1 cellular context compared by ENCODE assay signal in the genomic region with DNA sequence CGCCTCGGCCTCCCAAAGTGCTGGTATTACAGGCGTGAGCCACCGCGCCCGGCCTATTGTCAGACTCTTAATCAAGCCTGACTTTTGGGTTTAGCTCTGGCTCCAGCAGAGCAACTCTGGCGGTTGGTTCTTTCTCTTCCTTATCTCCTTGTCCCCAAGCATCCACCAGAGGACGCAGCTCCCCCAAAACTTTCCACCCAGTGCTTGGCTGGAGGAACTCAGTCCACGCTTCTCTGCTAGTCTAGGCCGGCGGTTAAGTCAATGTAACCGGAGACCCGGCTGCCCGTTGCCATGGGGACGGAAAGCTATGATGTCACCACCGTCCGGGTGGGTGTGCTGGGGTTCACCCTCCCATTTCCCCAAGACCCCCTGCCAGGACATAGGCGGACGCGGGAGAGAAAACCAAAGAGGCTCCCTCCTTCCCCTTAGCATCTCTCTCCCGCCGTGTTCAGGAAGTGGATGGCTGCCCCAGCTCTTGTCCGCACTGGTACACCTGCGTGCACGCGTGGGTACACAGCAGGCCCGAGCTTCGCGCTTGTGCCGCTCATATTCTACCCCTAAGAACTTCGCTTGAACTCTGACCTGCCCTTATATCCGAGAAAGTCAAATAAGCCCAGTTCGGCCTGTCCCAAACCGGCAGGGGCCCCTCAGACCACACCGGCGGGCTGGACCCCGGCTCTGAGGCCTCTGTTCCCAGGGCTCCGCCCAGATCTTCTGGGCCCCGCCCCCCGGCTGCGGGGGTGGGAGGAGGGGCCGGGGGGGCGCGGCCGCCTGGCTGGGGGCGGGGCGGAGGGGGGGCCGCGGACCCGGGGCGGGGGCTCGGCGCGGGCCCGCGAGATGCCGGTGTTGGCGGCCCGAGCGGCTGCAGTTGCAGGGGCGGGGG.
TF ChIP-seq lines count a peak whose summit lies in the region.

A gene with protein sequence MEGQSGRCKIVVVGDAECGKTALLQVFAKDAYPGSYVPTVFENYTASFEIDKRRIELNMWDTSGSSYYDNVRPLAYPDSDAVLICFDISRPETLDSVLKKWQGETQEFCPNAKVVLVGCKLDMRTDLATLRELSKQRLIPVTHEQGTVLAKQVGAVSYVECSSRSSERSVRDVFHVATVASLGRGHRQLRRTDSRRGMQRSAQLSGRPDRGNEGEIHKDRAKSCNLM (plus strand): TSS at position 825 of the 883 bp plus-strand sequence. CDS start 117 bp downstream, outside the sequence.

TF ChIP-seq in HepG2, 621 proteins besides CTCF, POLR2A, EP300 and RAD21 (continued from another document and continues in another):
- TF ChIP-seq, protein P1, sequence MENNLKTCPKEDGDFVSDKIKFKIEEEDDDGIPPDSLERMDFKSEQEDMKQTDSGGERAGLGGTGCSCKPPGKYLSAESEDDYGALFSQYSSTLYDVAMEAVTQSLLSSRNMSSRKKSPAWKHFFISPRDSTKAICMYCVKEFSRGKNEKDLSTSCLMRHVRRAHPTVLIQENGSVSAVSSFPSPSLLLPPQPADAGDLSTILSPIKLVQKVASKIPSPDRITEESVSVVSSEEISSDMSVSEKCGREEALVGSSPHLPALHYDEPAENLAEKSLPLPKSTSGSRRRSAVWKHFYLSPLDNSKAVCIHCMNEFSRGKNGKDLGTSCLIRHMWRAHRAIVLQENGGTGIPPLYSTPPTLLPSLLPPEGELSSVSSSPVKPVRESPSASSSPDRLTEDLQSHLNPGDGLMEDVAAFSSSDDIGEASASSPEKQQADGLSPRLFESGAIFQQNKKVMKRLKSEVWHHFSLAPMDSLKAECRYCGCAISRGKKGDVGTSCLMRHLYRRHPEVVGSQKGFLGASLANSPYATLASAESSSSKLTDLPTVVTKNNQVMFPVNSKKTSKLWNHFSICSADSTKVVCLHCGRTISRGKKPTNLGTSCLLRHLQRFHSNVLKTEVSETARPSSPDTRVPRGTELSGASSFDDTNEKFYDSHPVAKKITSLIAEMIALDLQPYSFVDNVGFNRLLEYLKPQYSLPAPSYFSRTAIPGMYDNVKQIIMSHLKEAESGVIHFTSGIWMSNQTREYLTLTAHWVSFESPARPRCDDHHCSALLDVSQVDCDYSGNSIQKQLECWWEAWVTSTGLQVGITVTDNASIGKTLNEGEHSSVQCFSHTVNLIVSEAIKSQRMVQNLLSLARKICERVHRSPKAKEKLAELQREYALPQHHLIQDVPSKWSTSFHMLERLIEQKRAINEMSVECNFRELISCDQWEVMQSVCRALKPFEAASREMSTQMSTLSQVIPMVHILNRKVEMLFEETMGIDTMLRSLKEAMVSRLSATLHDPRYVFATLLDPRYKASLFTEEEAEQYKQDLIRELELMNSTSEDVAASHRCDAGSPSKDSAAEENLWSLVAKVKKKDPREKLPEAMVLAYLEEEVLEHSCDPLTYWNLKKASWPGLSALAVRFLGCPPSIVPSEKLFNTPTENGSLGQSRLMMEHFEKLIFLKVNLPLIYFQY (CRISPR knock-in tag; IDR thresholded peaks at IDR 0.05; ENCODE audit: borderline replicate concordance), result peak; percentile 47; the same call in 1 of the 2 replicates
- TF ChIP-seq, protein P2, sequence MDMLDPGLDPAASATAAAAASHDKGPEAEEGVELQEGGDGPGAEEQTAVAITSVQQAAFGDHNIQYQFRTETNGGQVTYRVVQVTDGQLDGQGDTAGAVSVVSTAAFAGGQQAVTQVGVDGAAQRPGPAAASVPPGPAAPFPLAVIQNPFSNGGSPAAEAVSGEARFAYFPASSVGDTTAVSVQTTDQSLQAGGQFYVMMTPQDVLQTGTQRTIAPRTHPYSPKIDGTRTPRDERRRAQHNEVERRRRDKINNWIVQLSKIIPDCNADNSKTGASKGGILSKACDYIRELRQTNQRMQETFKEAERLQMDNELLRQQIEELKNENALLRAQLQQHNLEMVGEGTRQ (IDR thresholded peaks at IDR 0.05; ENCODE audit: low read depth, low read length), result no peak
- TF ChIP-seq, protein P2 (CRISPR knock-in tag; IDR thresholded peaks at IDR 0.05; ENCODE audit: borderline replicate concordance), result no peak
- TF ChIP-seq, protein P3, sequence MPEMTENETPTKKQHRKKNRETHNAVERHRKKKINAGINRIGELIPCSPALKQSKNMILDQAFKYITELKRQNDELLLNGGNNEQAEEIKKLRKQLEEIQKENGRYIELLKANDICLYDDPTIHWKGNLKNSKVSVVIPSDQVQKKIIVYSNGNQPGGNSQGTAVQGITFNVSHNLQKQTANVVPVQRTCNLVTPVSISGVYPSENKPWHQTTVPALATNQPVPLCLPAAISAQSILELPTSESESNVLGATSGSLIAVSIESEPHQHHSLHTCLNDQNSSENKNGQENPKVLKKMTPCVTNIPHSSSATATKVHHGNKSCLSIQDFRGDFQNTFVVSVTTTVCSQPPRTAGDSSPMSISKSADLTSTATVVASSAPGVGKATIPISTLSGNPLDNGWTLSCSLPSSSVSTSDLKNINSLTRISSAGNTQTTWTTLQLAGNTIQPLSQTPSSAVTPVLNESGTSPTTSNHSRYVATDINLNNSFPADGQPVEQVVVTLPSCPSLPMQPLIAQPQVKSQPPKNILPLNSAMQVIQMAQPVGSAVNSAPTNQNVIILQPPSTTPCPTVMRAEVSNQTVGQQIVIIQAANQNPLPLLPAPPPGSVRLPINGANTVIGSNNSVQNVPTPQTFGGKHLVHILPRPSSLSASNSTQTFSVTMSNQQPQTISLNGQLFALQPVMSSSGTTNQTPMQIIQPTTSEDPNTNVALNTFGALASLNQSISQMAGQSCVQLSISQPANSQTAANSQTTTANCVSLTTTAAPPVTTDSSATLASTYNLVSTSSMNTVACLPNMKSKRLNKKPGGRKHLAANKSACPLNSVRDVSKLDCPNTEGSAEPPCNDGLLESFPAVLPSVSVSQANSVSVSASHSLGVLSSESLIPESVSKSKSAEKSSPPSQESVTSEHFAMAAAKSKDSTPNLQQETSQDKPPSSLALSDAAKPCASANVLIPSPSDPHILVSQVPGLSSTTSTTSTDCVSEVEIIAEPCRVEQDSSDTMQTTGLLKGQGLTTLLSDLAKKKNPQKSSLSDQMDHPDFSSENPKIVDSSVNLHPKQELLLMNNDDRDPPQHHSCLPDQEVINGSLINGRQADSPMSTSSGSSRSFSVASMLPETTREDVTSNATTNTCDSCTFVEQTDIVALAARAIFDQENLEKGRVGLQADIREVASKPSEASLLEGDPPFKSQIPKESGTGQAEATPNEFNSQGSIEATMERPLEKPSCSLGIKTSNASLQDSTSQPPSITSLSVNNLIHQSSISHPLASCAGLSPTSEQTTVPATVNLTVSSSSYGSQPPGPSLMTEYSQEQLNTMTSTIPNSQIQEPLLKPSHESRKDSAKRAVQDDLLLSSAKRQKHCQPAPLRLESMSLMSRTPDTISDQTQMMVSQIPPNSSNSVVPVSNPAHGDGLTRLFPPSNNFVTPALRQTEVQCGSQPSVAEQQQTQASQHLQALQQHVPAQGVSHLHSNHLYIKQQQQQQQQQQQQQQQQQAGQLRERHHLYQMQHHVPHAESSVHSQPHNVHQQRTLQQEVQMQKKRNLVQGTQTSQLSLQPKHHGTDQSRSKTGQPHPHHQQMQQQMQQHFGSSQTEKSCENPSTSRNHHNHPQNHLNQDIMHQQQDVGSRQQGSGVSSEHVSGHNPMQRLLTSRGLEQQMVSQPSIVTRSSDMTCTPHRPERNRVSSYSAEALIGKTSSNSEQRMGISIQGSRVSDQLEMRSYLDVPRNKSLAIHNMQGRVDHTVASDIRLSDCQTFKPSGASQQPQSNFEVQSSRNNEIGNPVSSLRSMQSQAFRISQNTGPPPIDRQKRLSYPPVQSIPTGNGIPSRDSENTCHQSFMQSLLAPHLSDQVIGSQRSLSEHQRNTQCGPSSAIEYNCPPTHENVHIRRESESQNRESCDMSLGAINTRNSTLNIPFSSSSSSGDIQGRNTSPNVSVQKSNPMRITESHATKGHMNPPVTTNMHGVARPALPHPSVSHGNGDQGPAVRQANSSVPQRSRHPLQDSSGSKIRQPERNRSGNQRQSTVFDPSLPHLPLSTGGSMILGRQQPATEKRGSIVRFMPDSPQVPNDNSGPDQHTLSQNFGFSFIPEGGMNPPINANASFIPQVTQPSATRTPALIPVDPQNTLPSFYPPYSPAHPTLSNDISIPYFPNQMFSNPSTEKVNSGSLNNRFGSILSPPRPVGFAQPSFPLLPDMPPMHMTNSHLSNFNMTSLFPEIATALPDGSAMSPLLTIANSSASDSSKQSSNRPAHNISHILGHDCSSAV (CRISPR knock-in tag; IDR thresholded peaks at IDR 0.05; ENCODE audit: borderline replicate concordance), result no peak
- TF ChIP-seq, protein P4, sequence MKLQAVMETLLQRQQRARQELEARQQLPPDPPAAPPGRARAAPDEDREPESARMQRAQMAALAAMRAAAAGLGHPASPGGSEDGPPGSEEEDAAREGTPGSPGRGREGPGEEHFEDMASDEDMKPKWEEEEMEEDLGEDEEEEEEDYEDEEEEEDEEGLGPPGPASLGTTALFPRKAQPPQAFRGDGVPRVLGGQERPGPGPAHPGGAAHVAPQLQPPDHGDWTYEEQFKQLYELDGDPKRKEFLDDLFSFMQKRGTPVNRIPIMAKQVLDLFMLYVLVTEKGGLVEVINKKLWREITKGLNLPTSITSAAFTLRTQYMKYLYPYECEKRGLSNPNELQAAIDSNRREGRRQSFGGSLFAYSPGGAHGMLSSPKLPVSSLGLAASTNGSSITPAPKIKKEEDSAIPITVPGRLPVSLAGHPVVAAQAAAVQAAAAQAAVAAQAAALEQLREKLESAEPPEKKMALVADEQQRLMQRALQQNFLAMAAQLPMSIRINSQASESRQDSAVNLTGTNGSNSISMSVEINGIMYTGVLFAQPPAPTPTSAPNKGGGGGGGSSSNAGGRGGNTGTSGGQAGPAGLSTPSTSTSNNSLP (IDR thresholded peaks at IDR 0.05; ENCODE audit: low read depth, low read length), result peak; percentile 41; the same call in 1 of the 2 replicates
- TF ChIP-seq, protein P5, sequence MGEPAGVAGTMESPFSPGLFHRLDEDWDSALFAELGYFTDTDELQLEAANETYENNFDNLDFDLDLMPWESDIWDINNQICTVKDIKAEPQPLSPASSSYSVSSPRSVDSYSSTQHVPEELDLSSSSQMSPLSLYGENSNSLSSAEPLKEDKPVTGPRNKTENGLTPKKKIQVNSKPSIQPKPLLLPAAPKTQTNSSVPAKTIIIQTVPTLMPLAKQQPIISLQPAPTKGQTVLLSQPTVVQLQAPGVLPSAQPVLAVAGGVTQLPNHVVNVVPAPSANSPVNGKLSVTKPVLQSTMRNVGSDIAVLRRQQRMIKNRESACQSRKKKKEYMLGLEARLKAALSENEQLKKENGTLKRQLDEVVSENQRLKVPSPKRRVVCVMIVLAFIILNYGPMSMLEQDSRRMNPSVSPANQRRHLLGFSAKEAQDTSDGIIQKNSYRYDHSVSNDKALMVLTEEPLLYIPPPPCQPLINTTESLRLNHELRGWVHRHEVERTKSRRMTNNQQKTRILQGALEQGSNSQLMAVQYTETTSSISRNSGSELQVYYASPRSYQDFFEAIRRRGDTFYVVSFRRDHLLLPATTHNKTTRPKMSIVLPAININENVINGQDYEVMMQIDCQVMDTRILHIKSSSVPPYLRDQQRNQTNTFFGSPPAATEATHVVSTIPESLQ (CRISPR knock-in tag; conservative IDR thresholded peaks at IDR 0.05), result 0 out of 2 replicates have a peak, but pooled peaks have one; percentile 45
- TF ChIP-seq HOXA5 (CRISPR knock-in tag; IDR thresholded peaks at IDR 0.05) (0 out of 2 replicates have a peak, but pooled peaks have one; percentile 49), ZNF44 (CRISPR knock-in tag; IDR thresholded peaks at IDR 0.05) (no peak), ZFP41 (CRISPR knock-in tag; IDR thresholded peaks at IDR 0.05; ENCODE audit: borderline replicate concordance) (no peak), GZF1 (CRISPR knock-in tag; IDR thresholded peaks at IDR 0.05) (no peak), CBX2 (IDR thresholded peaks at IDR 0.05; ENCODE audit: low read depth, low read length) (no peak), CBX2 (CRISPR knock-in tag; IDR thresholded peaks at IDR 0.05; ENCODE audit: low read depth) (no peak), ZNF556 (CRISPR knock-in tag; IDR thresholded peaks at IDR 0.05; ENCODE audit: borderline replicate concordance) (peak; percentile 76; the same call in 1 of the 2 replicates), ZNF780A (CRISPR knock-in tag; IDR thresholded peaks at IDR 0.05) (no peak), ZNF75D (CRISPR knock-in tag; IDR thresholded peaks at IDR 0.05; ENCODE audit: borderline replicate concordance) (no peak), ISL2 (CRISPR knock-in tag; IDR thresholded peaks at IDR 0.05) (0 out of 2 replicates have a peak, but pooled peaks have one; percentile 40), JARID2 (CRISPR knock-in tag; IDR thresholded peaks at IDR 0.05; ENCODE audit: insufficient replicate concordance) (peak; percentile 87)
- TF ChIP-seq, protein P6, sequence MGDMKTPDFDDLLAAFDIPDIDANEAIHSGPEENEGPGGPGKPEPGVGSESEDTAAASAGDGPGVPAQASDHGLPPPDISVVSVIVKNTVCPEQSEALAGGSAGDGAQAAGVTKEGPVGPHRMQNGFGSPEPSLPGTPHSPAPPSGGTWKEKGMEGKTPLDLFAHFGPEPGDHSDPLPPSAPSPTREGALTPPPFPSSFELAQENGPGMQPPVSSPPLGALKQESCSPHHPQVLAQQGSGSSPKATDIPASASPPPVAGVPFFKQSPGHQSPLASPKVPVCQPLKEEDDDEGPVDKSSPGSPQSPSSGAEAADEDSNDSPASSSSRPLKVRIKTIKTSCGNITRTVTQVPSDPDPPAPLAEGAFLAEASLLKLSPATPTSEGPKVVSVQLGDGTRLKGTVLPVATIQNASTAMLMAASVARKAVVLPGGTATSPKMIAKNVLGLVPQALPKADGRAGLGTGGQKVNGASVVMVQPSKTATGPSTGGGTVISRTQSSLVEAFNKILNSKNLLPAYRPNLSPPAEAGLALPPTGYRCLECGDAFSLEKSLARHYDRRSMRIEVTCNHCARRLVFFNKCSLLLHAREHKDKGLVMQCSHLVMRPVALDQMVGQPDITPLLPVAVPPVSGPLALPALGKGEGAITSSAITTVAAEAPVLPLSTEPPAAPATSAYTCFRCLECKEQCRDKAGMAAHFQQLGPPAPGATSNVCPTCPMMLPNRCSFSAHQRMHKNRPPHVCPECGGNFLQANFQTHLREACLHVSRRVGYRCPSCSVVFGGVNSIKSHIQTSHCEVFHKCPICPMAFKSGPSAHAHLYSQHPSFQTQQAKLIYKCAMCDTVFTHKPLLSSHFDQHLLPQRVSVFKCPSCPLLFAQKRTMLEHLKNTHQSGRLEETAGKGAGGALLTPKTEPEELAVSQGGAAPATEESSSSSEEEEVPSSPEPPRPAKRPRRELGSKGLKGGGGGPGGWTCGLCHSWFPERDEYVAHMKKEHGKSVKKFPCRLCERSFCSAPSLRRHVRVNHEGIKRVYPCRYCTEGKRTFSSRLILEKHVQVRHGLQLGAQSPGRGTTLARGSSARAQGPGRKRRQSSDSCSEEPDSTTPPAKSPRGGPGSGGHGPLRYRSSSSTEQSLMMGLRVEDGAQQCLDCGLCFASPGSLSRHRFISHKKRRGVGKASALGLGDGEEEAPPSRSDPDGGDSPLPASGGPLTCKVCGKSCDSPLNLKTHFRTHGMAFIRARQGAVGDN (CRISPR knock-in tag; IDR thresholded peaks at IDR 0.05), result peak; percentile 86
- TF ChIP-seq, protein P7, sequence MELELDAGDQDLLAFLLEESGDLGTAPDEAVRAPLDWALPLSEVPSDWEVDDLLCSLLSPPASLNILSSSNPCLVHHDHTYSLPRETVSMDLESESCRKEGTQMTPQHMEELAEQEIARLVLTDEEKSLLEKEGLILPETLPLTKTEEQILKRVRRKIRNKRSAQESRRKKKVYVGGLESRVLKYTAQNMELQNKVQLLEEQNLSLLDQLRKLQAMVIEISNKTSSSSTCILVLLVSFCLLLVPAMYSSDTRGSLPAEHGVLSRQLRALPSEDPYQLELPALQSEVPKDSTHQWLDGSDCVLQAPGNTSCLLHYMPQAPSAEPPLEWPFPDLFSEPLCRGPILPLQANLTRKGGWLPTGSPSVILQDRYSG (CRISPR knock-in tag; IDR thresholded peaks at IDR 0.05), result no peak
